In the genomic region with DNA sequence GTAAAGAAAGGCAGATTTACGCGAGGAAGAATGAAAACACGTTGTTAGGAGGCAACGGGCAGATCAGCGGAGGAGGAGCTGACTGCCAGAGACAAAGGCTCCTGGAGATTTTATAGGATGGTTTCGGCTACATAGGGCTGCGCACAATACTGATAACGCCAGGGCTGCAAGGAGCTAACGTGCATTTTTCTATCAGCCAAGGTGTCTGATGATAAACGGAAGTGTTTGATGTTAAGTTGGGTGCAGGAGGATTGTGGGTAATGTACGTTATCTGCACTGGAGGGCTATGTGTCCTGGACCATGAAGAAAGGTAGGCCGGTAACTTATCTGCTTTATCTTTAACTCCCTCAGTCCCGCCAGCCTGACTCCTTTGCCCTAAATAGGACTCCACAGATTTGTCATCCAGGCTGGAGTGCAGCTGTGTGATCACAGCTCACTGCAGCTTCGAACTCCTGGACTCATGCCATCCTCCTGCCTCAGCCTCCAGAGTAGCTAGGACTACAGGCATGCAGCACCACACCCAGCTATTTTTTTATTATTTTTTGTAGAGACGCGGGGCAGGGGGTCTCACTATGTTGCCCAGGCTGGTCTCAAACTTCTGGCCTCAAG, we compare ENCODE assay signal across 23 cellular contexts. TPM values are rescaled to one million over a fixed set of nuclear protein-coding genes. Genes with fewer than 3 reads are reported as not detected.
DNase-seq lines count a peak whose midpoint lies in the region; ATAC-seq and TF ChIP-seq lines count a peak whose summit lies in the region.
"Had no signal": no experiment of that assay in that cellular context is flagged by ENCODE, and none has a peak within 500 bp of the region (broad histone marks: within the 10 kb centered on the region; RNA-seq: fewer than 3 reads in every experiment).

No MANE protein-coding gene starts in this region.

- peaks cover 16% of the 10 kb centered on the region for H3K4me1 Mint-ChIP-seq in progenitor cell of endocrine pancreas (ENCODE audit: low read depth)

- no peak overlapping the region for H3K4me3 ChIP-seq in MG63
- H3K4me3 ChIP-seq in fibroblast of mammary gland (ENCODE audit: control insufficient read depth, low read depth, low read length), result no peak overlapping the region
- H3K4me3 ChIP-seq: esophagus squamous epithelium, transverse colon had no signal

- H3K27ac Mint-ChIP-seq in progenitor cell of endocrine pancreas, result peak overlapping the region; percentile 45
- H3K27ac Mint-ChIP-seq: activated naive CD8-positive, alpha-beta T cell treated with anti-CD3 and anti-CD28 coated beads, Interleukin-2, amount 50 U/mL, for 24 hours; activated T-helper 2 cell treated with anti-CD3 and anti-CD28 coated beads, Interferon-gamma antibody, Interleukin-2, Interleukin-4, amounts not matched to agents 10 μg/mL and 5 μg/mL and 100 μg/mL, durations not matched to agents 14 hours and 24 hours and 36 hours; memory B cell; naive thymus-derived CD4-positive, alpha-beta T cell had no signal

- H3K27me3 Mint-ChIP-seq in progenitor cell of endocrine pancreas, result no peaks in the 10 kb centered on the region
- H3K27me3 Mint-ChIP-seq: activated naive CD8-positive, alpha-beta T cell treated with anti-CD3 and anti-CD28 coated beads, Interleukin-2, amount 50 U/mL, for 24 hours; CD4-positive, alpha-beta memory T cell; memory B cell; naive thymus-derived CD4-positive, alpha-beta T cell had no signal

- DNase-seq in DMS 273 (lab: John Stamatoyannopoulos, UW; ENCODE audit: unreplicated experiment) (peak; percentile 14), DMS 273 treated with DMSO at 0.1 percent for 48 hours (lab: John Stamatoyannopoulos, UW) (no peak), MG63 (peak; percentile 23), fibroblast of mammary gland (ENCODE audit: low read depth) (peak; percentile 57), progenitor cell of endocrine pancreas (ENCODE audit: low spot score, unreplicated experiment) (no peak)
- no peak for DNase-seq in activated T-cell treated with anti-CD3 and anti-CD28 coated beads, Interleukin-2, amount 50 U/mL, for 48 hours
- DNase-seq: activated CD8-positive, alpha-beta memory T cell treated with anti-CD3 and anti-CD28 coated beads, Interleukin-2, amount 50 U/mL, for 4 hours; activated naive CD8-positive, alpha-beta T cell treated with anti-CD3 and anti-CD28 coated beads, Interleukin-2, amount 50 U/mL, for 24 hours; brain microvascular endothelial cell; CD4-positive, alpha-beta memory T cell; DMS79 treated with DMSO at 0.1 percent for 48 hours; esophagus squamous epithelium; naive thymus-derived CD4-positive, alpha-beta T cell; NCI-H1105; NCI-H2081 treated with DMSO at 0.1 percent for 48 hours; NCI-H510A; SK-N-SH; transverse colon had no signal

- ATAC-seq in HG02884 (IDR thresholded peaks at IDR 0.05; ENCODE audit: unreplicated experiment), result no peak
- ATAC-seq in GM18519 (IDR thresholded peaks at IDR 0.05; ENCODE audit: low FRiP score, unreplicated experiment), result no peak
- ATAC-seq: activated naive CD8-positive, alpha-beta T cell treated with anti-CD3 and anti-CD28 coated beads, Interleukin-2, amount 50 U/mL, for 24 hours; naive thymus-derived CD4-positive, alpha-beta T cell; right cardiac atrium had no signal

- no peaks in the 10 kb centered on the region for H3K9me3 Mint-ChIP-seq in progenitor cell of endocrine pancreas (ENCODE audit: low read depth)
- H3K9me3 Mint-ChIP-seq: activated naive CD8-positive, alpha-beta T cell treated with anti-CD3 and anti-CD28 coated beads, Interleukin-2, amount 50 U/mL, for 24 hours; activated T-helper 2 cell treated with anti-CD3 and anti-CD28 coated beads, Interferon-gamma antibody, Interleukin-2, Interleukin-4, amounts not matched to agents 10 μg/mL and 5 μg/mL and 100 μg/mL, durations not matched to agents 14 hours and 24 hours and 36 hours; CD4-positive, alpha-beta memory T cell; memory B cell; naive thymus-derived CD4-positive, alpha-beta T cell had no signal

- peaks cover 1% of the 10 kb centered on the region for H3K36me3 ChIP-seq in MG63

- peaks cover 11% of the 10 kb centered on the region for H3K36me3 Mint-ChIP-seq in progenitor cell of endocrine pancreas (ENCODE audit: insufficient read depth)

- H3K4me3 Mint-ChIP-seq in progenitor cell of endocrine pancreas (ENCODE audit: low read depth), result no peak overlapping the region
- H3K4me3 Mint-ChIP-seq: activated naive CD8-positive, alpha-beta T cell treated with anti-CD3 and anti-CD28 coated beads, Interleukin-2, amount 50 U/mL, for 24 hours; CD4-positive, alpha-beta memory T cell; memory B cell; naive thymus-derived CD4-positive, alpha-beta T cell had no signal

- H3K27me3 ChIP-seq in MG63, result no peaks in the 10 kb centered on the region
- H3K27me3 ChIP-seq: brain microvascular endothelial cell, esophagus squamous epithelium, transverse colon had no signal

- TF ChIP-seq CTCF in fibroblast of mammary gland (conservative IDR thresholded peaks at IDR 0.05; ENCODE audit: control insufficient read depth, insufficient read depth, low read depth, low read length) (no peak), progenitor cell of endocrine pancreas (IDR thresholded peaks at IDR 0.05; ENCODE audit: unreplicated experiment) (no peak)

- H3K9me3 ChIP-seq in MG63, result no peaks in the 10 kb centered on the region
- H3K9me3 ChIP-seq: esophagus squamous epithelium, SK-N-SH, transverse colon had no signal

RNA-seq across cellular contexts. Expression of a gene that starts 29.6 kb away (rescaled TPM):
- 7.6 and 12.1 TPM in 2 replicates for total RNA-seq in MG63 (2014; rRNA removed; shearing (Covaris generic); ENCODE audit: low replicate concordance)
- 45.8 and 45.9 TPM in 2 replicates for total RNA-seq in progenitor cell of endocrine pancreas

RNA-seq across cellular contexts. Expression of a gene that starts 39.1 kb away (rescaled TPM):
- 139 and 172 TPM in 2 replicates for total RNA-seq in MG63 (2014; rRNA removed; shearing (Covaris generic); ENCODE audit: low replicate concordance)
- 13.2 and 13.5 TPM in 2 replicates for total RNA-seq in progenitor cell of endocrine pancreas

Comparison
In these comparisons a context has a peak if more than half of its experiments do, and no peak if none do; other contexts are left out.
1. DNase-seq: peak in DMS 273 (single experiment), MG63 (single experiment) and fibroblast of mammary gland (single experiment); none in DMS 273 treated with DMSO at 0.1 percent for 48 hours (single experiment), progenitor cell of endocrine pancreas (single experiment) and activated T-cell treated with anti-CD3 and anti-CD28 coated beads, Interleukin-2, amount 50 U/mL, for 48 hours (0 of 2).